In genomic region chr1:21289127-21289526, GRCh38 we compare ENCODE assay signal across 1 cellular context.
TF ChIP-seq lines count a peak whose summit lies in the region.

No MANE protein-coding gene starts in this region.

TF ChIP-seq in HCT116, 20 proteins besides CTCF, POLR2A, EP300 and RAD21 (continued from another document):
- TF ChIP-seq SRF (IDR thresholded peaks at IDR 0.05; ENCODE audit: low read depth): no peak
- no peak for TF ChIP-seq POLR2AphosphoS5 (IDR thresholded peaks at IDR 0.05; ENCODE audit: low read depth, low read length)
